ENCODE assay signal across 16 cellular contexts in the genomic region with DNA sequence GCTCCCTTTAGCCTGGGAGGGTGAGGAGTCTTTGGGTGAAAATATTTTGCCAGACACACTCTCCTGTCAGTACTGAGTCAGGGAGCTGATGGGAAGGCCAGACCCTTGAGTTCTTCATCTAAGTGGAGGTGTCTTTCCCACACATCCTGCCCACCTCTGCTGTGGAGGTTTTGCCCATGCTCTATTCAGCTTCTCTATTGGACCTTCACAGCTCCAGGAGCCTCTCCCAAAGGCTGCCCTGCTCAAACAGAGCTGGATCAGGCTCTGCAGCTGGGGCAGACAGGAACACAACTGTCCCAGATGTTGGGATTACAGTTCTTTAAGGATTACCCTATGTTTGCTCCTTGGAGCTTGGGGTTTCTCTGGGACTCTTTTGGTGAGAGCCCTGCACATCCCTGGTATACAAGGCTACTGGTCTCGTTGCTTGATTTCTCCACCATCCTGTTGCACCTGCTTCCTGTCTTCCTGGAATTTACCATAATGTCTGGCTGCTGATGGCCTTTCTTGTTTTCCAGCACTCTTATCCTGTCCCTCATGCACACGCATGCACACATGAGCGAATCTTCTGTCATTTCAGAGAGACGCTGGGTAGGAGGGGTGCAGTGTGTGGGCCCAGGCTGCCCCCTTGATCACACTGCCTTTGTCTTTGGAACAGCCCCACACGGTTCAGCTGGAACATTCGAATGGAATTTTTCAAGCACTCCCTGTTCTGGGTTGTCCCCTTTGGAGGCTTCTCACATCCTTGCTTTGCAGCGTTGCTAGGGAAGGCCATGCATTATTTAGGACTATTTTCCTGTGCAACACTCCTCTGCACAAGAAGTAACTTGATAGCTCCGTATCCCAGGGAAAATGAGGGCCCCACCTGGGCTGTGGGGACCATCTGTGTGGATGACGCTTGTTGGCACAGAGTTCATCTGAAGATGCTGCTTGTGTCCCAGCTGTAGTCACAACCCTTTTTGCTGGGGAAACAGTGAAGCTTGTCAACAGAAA.
A peak's percentile ranks its signal among the peaks of the same experiment; 100 is the strongest.
DNase-seq lines count a peak whose midpoint lies in the region.
"Had no signal": no experiment of that assay in that cellular context is flagged by ENCODE, and none has a peak within 500 bp of the region (broad histone marks: within the 10 kb centered on the region; RNA-seq: fewer than 3 reads in every experiment).

No MANE protein-coding gene starts in this region.

- intact Hi-C loops in posterior cingulate gyrus (cut with DNase I) = no loop called here
- intact Hi-C loops in posterior vena cava (cut with DNase I) = no loop called here

- DNase-seq in DMS53 treated with DMSO at 0.1 percent for 48 hours (lab: John Stamatoyannopoulos, UW; ENCODE audit: unreplicated experiment) = peak; percentile 7
- DNase-seq in NCI-H1694 treated with DMSO at 0.1 percent for 48 hours (lab: John Stamatoyannopoulos, UW) = peak; percentile 89
- DNase-seq in ecto neural progenitor cell (ENCODE audit: low spot score) = peak; percentile 33
- peak in 7 of 10 donors; percentile 21 to 90 (median 49) for DNase-seq in posterior cingulate gyrus
- DNase-seq in posterior vena cava (ENCODE audit: low spot score) = no peak
- no peak for DNase-seq in NCI-H2081 treated with DMSO at 0.1 percent for 48 hours (lab: John Stamatoyannopoulos, UW)
- no peak for DNase-seq in kidney tubule cell (ENCODE audit: low spot score)
- DNase-seq: activated CD8-positive, alpha-beta T cell treated with anti-CD3 and anti-CD28 coated beads, Interleukin-2, amount 10 ng/mL, durations not matched to agents 7 days and 5 days; BE2C; body of pancreas; Calu3; foreskin fibroblast; GF-D8; mucosa of descending colon; SIG-M5; stimulated activated CD4-positive, alpha-beta T cell treated with anti-CD3 and anti-CD28 coated beads, Interleukin-2, amount 100 ng/mL, for 48 hours had no signal

Comparison
In these comparisons a context has a peak if more than half of its experiments do, and no peak if none do; other contexts are left out.
1. DNase-seq: peak in DMS53 treated with DMSO at 0.1 percent for 48 hours (single experiment), NCI-H1694 treated with DMSO at 0.1 percent for 48 hours (single experiment), ecto neural progenitor cell (single experiment) and posterior cingulate gyrus (7 of 10); none in posterior vena cava (single experiment), NCI-H2081 treated with DMSO at 0.1 percent for 48 hours (single experiment) and kidney tubule cell (single experiment).